Comparison of ENCODE assay signal across 21 cellular contexts in genomic region chr2:126889071-126889470, GRCh38. TPM values are rescaled to one million over a fixed set of nuclear protein-coding genes. Genes with fewer than 3 reads are reported as not detected.
DNase-seq lines count a peak whose midpoint lies in the region; ATAC-seq and TF ChIP-seq lines count a peak whose summit lies in the region.
"Had no signal": no experiment of that assay in that cellular context is flagged by ENCODE, and none has a peak within 500 bp of the region (broad histone marks: within the 10 kb centered on the region; RNA-seq: fewer than 3 reads in every experiment).

No MANE protein-coding gene starts in this region.

- H3K27me3 ChIP-seq in endodermal cell (ENCODE audit: control insufficient read depth, insufficient read depth, low read length, poor library complexity, severe bottlenecking) (no peaks in the 10 kb centered on the region), vagina (no peaks in the 10 kb centered on the region)

- 89 to 96% methylated on average over 6 to 9 of the region's 9 CpGs for WGBS in endodermal cell (ENCODE audit: insufficient coverage in 1 of 2, insufficient read length in 1 of 2), 2 experiments

- H3K36me3 ChIP-seq in endodermal cell (ENCODE audit: control insufficient read depth, insufficient read depth, low read length) (no peaks in the 10 kb centered on the region), vagina (no peaks in the 10 kb centered on the region)

- intact Hi-C loops in vagina (cut with DNase I), result no loop called here

- H3K27me3 Mint-ChIP-seq in chondrocyte (ENCODE audit: low read depth) (peaks cover 19% of the 10 kb centered on the region), endodermal cell (ENCODE audit: insufficient read depth) (peaks cover 14% of the 10 kb centered on the region), neural crest cell (ENCODE audit: low read depth) (no peaks in the 10 kb centered on the region)

- TF ChIP-seq CTCF in chondrocyte (IDR thresholded peaks at IDR 0.05), result no peak
- no peak for TF ChIP-seq CTCF in endodermal cell (conservative IDR thresholded peaks at IDR 0.05)
- TF ChIP-seq CTCF in neural crest cell (conservative IDR thresholded peaks at IDR 0.05), result no peak
- TF ChIP-seq CTCF in vagina (IDR thresholded peaks at IDR 0.05), result no peak

- H3K4me3 ChIP-seq in endodermal cell (ENCODE audit: low read length) (no peak overlapping the region), vagina (no peak overlapping the region)

- TF ChIP-seq POLR2A in vagina (IDR thresholded peaks at IDR 0.05), result no peak

- H3K4me1 Mint-ChIP-seq in chondrocyte (ENCODE audit: low read depth) (peaks cover 7% of the 10 kb centered on the region), endodermal cell (peaks cover 7% of the 10 kb centered on the region), neural crest cell (peaks cover 5% of the 10 kb centered on the region)

- H3K27ac ChIP-seq in endodermal cell (ENCODE audit: low read depth, low read length), result no peak overlapping the region
- H3K27ac ChIP-seq in vagina, result no peak overlapping the region

- H3K4me1 ChIP-seq in endodermal cell (ENCODE audit: control insufficient read depth, insufficient read depth, low read length), result peaks cover 3% of the 10 kb centered on the region
- peaks cover 11% of the 10 kb centered on the region for H3K4me1 ChIP-seq in vagina
- H3K4me1 ChIP-seq: Caco-2 had no signal

- H3K9ac ChIP-seq in endodermal cell (ENCODE audit: extremely low read depth, low read length, poor library complexity, severe bottlenecking), result no peak overlapping the region

- H3K9me3 ChIP-seq in endodermal cell (ENCODE audit: control insufficient read depth, low read length) (no peaks in the 10 kb centered on the region), vagina (no peaks in the 10 kb centered on the region)
- H3K9me3 ChIP-seq: Caco-2 had no signal

- no peaks in the 10 kb centered on the region for H3K9me3 Mint-ChIP-seq in chondrocyte (ENCODE audit: low read depth)
- H3K9me3 Mint-ChIP-seq in endodermal cell, result no peaks in the 10 kb centered on the region
- H3K9me3 Mint-ChIP-seq in neural crest cell, result no peaks in the 10 kb centered on the region
- H3K9me3 Mint-ChIP-seq: CD4-positive, CD25-positive, alpha-beta regulatory T cell had no signal

- DNase-seq in chondrocyte (ENCODE audit: low spot score) (peak; percentile 81), endodermal cell (peak; percentile 31), neural crest cell (ENCODE audit: low read depth, low spot score) (no peak), vagina (ENCODE audit: extremely low spot score in 2 of 2) (peak; percentile 71 to 82), COR-L47 (lab: John Stamatoyannopoulos, UW) (no peak), hepatic stellate cell (ENCODE audit: low spot score) (no peak)
- DNase-seq: CD4-positive, CD25-positive, alpha-beta regulatory T cell; DND-41; GOT3; Kasumi-1; NCI-H1417; NCI-H1694 treated with DMSO at 0.1 percent for 48 hours; NCI-H2081 treated with DMSO at 0.1 percent for 48 hours; OCI-M1; Right ventricle myocardium superior had no signal

- no peaks in the 10 kb centered on the region for H3K36me3 Mint-ChIP-seq in chondrocyte (ENCODE audit: low read depth)
- H3K36me3 Mint-ChIP-seq in endodermal cell (ENCODE audit: low read depth), result no peaks in the 10 kb centered on the region
- H3K36me3 Mint-ChIP-seq in neural crest cell (ENCODE audit: low read depth), result no peaks in the 10 kb centered on the region
- H3K36me3 Mint-ChIP-seq: CD4-positive, CD25-positive, alpha-beta regulatory T cell; IgD-negative memory B cell had no signal

- H3K27ac Mint-ChIP-seq in chondrocyte (ENCODE audit: unreplicated experiment), result no peak overlapping the region
- H3K27ac Mint-ChIP-seq in endodermal cell, result no peak overlapping the region
- peak overlapping the region; percentile 43 for H3K27ac Mint-ChIP-seq in neural crest cell (ENCODE audit: unreplicated experiment)
- H3K27ac Mint-ChIP-seq: CD4-positive, CD25-positive, alpha-beta regulatory T cell; IgD-negative memory B cell had no signal

- no peak for ATAC-seq in GM19351 (IDR thresholded peaks at IDR 0.05; ENCODE audit: unreplicated experiment)

- H3K4me3 Mint-ChIP-seq in chondrocyte (ENCODE audit: unreplicated experiment), result no peak overlapping the region
- no peak overlapping the region for H3K4me3 Mint-ChIP-seq in endodermal cell
- H3K4me3 Mint-ChIP-seq in neural crest cell, result no peak overlapping the region
- H3K4me3 Mint-ChIP-seq: CD4-positive, CD25-positive, alpha-beta regulatory T cell; IgD-negative memory B cell had no signal

RNA-seq across cellular contexts. Expression of gene TEX51, which starts 9.6 kb away (rescaled TPM):
- total RNA-seq in chondrocyte (not detected in 3 replicates), endodermal cell (not detected), neural crest cell (not detected in 2 replicates), vagina (not detected)
- polyA plus RNA-seq in endodermal cell (2013, experiment 1 of 2), result not detected
- not detected for polyA plus RNA-seq in endodermal cell (2013, experiment 2 of 2)
- total RNA-seq: Caco-2; CD4-positive, CD25-positive, alpha-beta regulatory T cell; MCF 10A; Right ventricle myocardium superior; SK-MEL-5 had no signal
- polyA plus RNA-seq: BJ; CD4-positive, CD25-positive, alpha-beta regulatory T cell; IgD-negative memory B cell had no signal

Comparison
In these comparisons a context has a peak if more than half of its experiments do, and no peak if none do; other contexts are left out.
1. DNase-seq: peak in chondrocyte (single experiment), endodermal cell (single experiment) and vagina (2 of 2); none in neural crest cell (single experiment), COR-L47 (single experiment) and hepatic stellate cell (single experiment).